In genomic region chr7:77912293-77912692, GRCh38 we compare ENCODE assay signal across 24 cellular contexts.
"Had no signal": no experiment of that assay in that cellular context is flagged by ENCODE, and none has a peak within 500 bp of the region (broad histone marks: within the 10 kb centered on the region; RNA-seq: fewer than 3 reads in every experiment).

No MANE protein-coding gene starts in this region.

- DNase-seq: activated CD4-positive, alpha-beta T cell treated with anti-CD3 and anti-CD28 coated beads for 1 hour; activated CD4-positive, alpha-beta T cell treated with anti-CD3 and anti-CD28 coated beads, Interleukin-2, amount 10 ng/mL, durations not matched to agents 7 days and 5 days; activated CD8-positive, alpha-beta T cell treated with anti-CD3 and anti-CD28 coated beads for 36 hours; activated naive CD8-positive, alpha-beta T cell treated with anti-CD3 and anti-CD28 coated beads, Interleukin-2, amount 50 U/mL, for 24 hours; activated T-cell treated with anti-CD3 and anti-CD28 coated beads, Interleukin-2, amount 50 U/mL, for 48 hours; amygdala; effector CD8-positive, alpha-beta T cell; gastrocnemius medialis; glutamatergic neuron; left ventricle myocardium superior; retina; stimulated activated CD4-positive, alpha-beta T cell treated with anti-CD3 and anti-CD28 coated beads, Interleukin-12 subunit alpha, Interleukin-12 subunit beta, amount 100 ng/mL, for 4 hours; stimulated activated CD4-positive, alpha-beta T cell treated with anti-CD3 and anti-CD28 coated beads, Interleukin-4, amount 100 ng/mL, for 1 hour; T-helper 9 cell; upper lobe of left lung had no signal

- H3K36me3 ChIP-seq: upper lobe of left lung had no signal

- H3K27me3 ChIP-seq: gastrocnemius medialis, upper lobe of left lung, vagina had no signal

- FAIRE-seq: bronchial epithelial cell, colon, endometrium, TTC549 had no signal

- ATAC-seq: activated CD8-positive, alpha-beta T cell treated with anti-CD3 and anti-CD28 coated beads for 36 hours; activated naive CD8-positive, alpha-beta T cell treated with anti-CD3 and anti-CD28 coated beads, Interleukin-2, amount 50 U/mL, for 24 hours; gastrocnemius medialis; left ventricle myocardium superior; sciatic nerve; WTC11 had no signal

- H3K4me3 ChIP-seq: gastrocnemius medialis, skin epidermis, upper lobe of left lung, vagina had no signal

- H3K27ac ChIP-seq: epithelial cell of prostate, skin epidermis, upper lobe of left lung, vagina had no signal

- H3K9me3 ChIP-seq: gastrocnemius medialis, upper lobe of left lung, vagina had no signal

- H3K4me1 ChIP-seq: upper lobe of left lung, vagina had no signal
